1 cellular context compared by ENCODE assay signal in the genomic region with DNA sequence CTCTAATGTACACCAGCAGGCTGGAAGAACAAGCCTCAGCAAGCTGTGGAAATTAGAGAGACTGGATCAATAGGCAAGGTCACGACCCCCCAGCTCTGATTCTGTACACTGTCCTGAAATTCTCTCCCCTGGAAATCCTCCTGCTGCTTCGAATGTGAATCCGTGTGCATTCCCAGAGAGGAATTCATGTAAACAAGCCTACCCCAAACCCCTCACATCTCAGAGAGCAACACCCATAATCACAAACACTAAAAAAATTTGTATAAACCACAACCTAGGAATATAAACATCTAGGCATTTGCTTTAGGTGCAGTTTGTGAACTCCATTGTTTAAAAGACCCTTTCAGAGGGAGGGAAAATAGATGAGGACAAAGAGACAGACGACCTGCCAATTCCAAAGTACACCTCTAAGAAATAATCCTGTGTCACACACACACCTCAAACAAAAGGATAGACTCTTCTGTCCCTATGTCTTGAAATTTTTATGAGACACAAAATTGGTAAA.
TF ChIP-seq lines count a peak whose summit lies in the region.

No MANE protein-coding gene starts in this region.

TF ChIP-seq in HepG2, 621 proteins besides CTCF, POLR2A, EP300 and RAD21 (continued from another document):
- TF ChIP-seq KIAA2018 (CRISPR knock-in tag; IDR thresholded peaks at IDR 0.05; ENCODE audit: borderline replicate concordance) (no peak), CREM (IDR thresholded peaks at IDR 0.05) (peak; percentile 78), CREM (CRISPR knock-in tag; IDR thresholded peaks at IDR 0.05) (no peak), ZBTB43 (CRISPR knock-in tag; conservative IDR thresholded peaks at IDR 0.05) (peak; percentile 24; the same call in 1 of the 2 replicates), NFIC (IDR thresholded peaks at IDR 0.05; ENCODE audit: low read length) (peak; percentile 86), ERF (CRISPR knock-in tag; IDR thresholded peaks at IDR 0.05) (peak; percentile 47; the same call in 1 of the 2 replicates), FOXA1 (IDR thresholded peaks at IDR 0.05) (no peak; the same call in 1 of the 2 replicates), FOXA1 (CRISPR knock-in tag; IDR thresholded peaks at IDR 0.05) (peak; percentile 71), ZNF253 (CRISPR knock-in tag; IDR thresholded peaks at IDR 0.05; ENCODE audit: borderline replicate concordance) (no peak), ZNF292 (CRISPR knock-in tag; IDR thresholded peaks at IDR 0.05; ENCODE audit: borderline replicate concordance, low read depth) (peak; percentile 85; the same call in 1 of the 2 replicates), PHF5A (CRISPR knock-in tag; IDR thresholded peaks at IDR 0.05; ENCODE audit: low read depth, unreplicated experiment) (peak; percentile 61), MBNL3 (CRISPR knock-in tag; conservative IDR thresholded peaks at IDR 0.05) (no peak), ZNF382 (CRISPR knock-in tag; IDR thresholded peaks at IDR 0.05; ENCODE audit: borderline replicate concordance) (no peak), ELF3 (CRISPR knock-in tag; IDR thresholded peaks at IDR 0.05) (0 out of 2 replicates have a peak, but pooled peaks have one; percentile 52), ZNF773 (CRISPR knock-in tag; IDR thresholded peaks at IDR 0.05; ENCODE audit: borderline replicate concordance) (no peak), FOXA3 (CRISPR knock-in tag; IDR thresholded peaks at IDR 0.05) (peak; percentile 96), LCORL (IDR thresholded peaks at IDR 0.05) (peak; percentile 23; the same call in 1 of the 2 replicates), LCORL (CRISPR knock-in tag; IDR thresholded peaks at IDR 0.05) (peak; percentile 46; the same call in 1 of the 2 replicates), GMEB2 (CRISPR knock-in tag; IDR thresholded peaks at IDR 0.05; ENCODE audit: low read depth) (no peak), THAP11 (CRISPR knock-in tag; IDR thresholded peaks at IDR 0.05) (peak; percentile 30; the same call in 1 of the 2 replicates), NCOR1 (IDR thresholded peaks at IDR 0.05; ENCODE audit: borderline replicate concordance, low read length) (peak; percentile 57; the same call in 1 of the 2 replicates), SOX13 (IDR thresholded peaks at IDR 0.05) (peak; percentile 89), SOX13 (CRISPR knock-in tag; conservative IDR thresholded peaks at IDR 0.05 in 1 of 2, IDR thresholded peaks at IDR 0.05 in 1 of 2) (peak in 1 of 2 experiments; percentile 98; a peak in 2 of 4 replicates), ZNF296 (CRISPR knock-in tag; conservative IDR thresholded peaks at IDR 0.05) (no peak), BRD4 (CRISPR knock-in tag; IDR thresholded peaks at IDR 0.05) (0 out of 2 replicates have a peak, but pooled peaks have one; percentile 37), SMAD3 (CRISPR knock-in tag; IDR thresholded peaks at IDR 0.05) (peak; percentile 63; the same call in 1 of the 2 replicates), PLRG1 (conservative IDR thresholded peaks at IDR 0.05) (no peak), IRF2 (CRISPR knock-in tag; IDR thresholded peaks at IDR 0.05) (0 out of 2 replicates have a peak, but pooled peaks have one; percentile 25), BCL6 (CRISPR knock-in tag; IDR thresholded peaks at IDR 0.05) (peak; percentile 91), SMAD1 (CRISPR knock-in tag; IDR thresholded peaks at IDR 0.05; ENCODE audit: borderline replicate concordance, low read depth) (no peak), MIER2 (CRISPR knock-in tag; IDR thresholded peaks at IDR 0.05) (0 out of 2 replicates have a peak, but pooled peaks have one; percentile 31), FLYWCH1 (CRISPR knock-in tag; IDR thresholded peaks at IDR 0.05) (no peak), DNMT3B (CRISPR knock-in tag; conservative IDR thresholded peaks at IDR 0.05) (peak; percentile 65; the same call in 1 of the 2 replicates), ESRRA (CRISPR knock-in tag; IDR thresholded peaks at IDR 0.05; ENCODE audit: low read depth) (0 out of 2 replicates have a peak, but pooled peaks have one; percentile 30), ZNF543 (CRISPR knock-in tag; IDR thresholded peaks at IDR 0.05) (0 out of 2 replicates have a peak, but pooled peaks have one; percentile 45), ZNF441 (CRISPR knock-in tag; IDR thresholded peaks at IDR 0.05; ENCODE audit: borderline replicate concordance) (peak; percentile 72; the same call in 1 of the 2 replicates), ZNF746 (CRISPR knock-in tag; IDR thresholded peaks at IDR 0.05) (peak; percentile 37; the same call in 1 of the 2 replicates), ZEB1 (IDR thresholded peaks at IDR 0.05; ENCODE audit: insufficient replicate concordance, low read depth) (peak; percentile 55), ZNF672 (CRISPR knock-in tag; IDR thresholded peaks at IDR 0.05) (no peak)
- TF ChIP-seq, protein P1, sequence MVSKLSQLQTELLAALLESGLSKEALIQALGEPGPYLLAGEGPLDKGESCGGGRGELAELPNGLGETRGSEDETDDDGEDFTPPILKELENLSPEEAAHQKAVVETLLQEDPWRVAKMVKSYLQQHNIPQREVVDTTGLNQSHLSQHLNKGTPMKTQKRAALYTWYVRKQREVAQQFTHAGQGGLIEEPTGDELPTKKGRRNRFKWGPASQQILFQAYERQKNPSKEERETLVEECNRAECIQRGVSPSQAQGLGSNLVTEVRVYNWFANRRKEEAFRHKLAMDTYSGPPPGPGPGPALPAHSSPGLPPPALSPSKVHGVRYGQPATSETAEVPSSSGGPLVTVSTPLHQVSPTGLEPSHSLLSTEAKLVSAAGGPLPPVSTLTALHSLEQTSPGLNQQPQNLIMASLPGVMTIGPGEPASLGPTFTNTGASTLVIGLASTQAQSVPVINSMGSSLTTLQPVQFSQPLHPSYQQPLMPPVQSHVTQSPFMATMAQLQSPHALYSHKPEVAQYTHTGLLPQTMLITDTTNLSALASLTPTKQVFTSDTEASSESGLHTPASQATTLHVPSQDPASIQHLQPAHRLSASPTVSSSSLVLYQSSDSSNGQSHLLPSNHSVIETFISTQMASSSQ (IDR thresholded peaks at IDR 0.05; ENCODE audit: low read depth): peak; percentile 61; the same call in 1 of the 2 replicates
- TF ChIP-seq, protein P1 (CRISPR knock-in tag; IDR thresholded peaks at IDR 0.05; ENCODE audit: borderline replicate concordance): peak; percentile 74; the same call in 1 of the 2 replicates
- TF ChIP-seq, protein P2, sequence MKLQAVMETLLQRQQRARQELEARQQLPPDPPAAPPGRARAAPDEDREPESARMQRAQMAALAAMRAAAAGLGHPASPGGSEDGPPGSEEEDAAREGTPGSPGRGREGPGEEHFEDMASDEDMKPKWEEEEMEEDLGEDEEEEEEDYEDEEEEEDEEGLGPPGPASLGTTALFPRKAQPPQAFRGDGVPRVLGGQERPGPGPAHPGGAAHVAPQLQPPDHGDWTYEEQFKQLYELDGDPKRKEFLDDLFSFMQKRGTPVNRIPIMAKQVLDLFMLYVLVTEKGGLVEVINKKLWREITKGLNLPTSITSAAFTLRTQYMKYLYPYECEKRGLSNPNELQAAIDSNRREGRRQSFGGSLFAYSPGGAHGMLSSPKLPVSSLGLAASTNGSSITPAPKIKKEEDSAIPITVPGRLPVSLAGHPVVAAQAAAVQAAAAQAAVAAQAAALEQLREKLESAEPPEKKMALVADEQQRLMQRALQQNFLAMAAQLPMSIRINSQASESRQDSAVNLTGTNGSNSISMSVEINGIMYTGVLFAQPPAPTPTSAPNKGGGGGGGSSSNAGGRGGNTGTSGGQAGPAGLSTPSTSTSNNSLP (IDR thresholded peaks at IDR 0.05; ENCODE audit: low read depth, low read length): peak; percentile 57; the same call in 1 of the 2 replicates
